Comparison of ENCODE assay signal across 8 cellular contexts in the genomic region with DNA sequence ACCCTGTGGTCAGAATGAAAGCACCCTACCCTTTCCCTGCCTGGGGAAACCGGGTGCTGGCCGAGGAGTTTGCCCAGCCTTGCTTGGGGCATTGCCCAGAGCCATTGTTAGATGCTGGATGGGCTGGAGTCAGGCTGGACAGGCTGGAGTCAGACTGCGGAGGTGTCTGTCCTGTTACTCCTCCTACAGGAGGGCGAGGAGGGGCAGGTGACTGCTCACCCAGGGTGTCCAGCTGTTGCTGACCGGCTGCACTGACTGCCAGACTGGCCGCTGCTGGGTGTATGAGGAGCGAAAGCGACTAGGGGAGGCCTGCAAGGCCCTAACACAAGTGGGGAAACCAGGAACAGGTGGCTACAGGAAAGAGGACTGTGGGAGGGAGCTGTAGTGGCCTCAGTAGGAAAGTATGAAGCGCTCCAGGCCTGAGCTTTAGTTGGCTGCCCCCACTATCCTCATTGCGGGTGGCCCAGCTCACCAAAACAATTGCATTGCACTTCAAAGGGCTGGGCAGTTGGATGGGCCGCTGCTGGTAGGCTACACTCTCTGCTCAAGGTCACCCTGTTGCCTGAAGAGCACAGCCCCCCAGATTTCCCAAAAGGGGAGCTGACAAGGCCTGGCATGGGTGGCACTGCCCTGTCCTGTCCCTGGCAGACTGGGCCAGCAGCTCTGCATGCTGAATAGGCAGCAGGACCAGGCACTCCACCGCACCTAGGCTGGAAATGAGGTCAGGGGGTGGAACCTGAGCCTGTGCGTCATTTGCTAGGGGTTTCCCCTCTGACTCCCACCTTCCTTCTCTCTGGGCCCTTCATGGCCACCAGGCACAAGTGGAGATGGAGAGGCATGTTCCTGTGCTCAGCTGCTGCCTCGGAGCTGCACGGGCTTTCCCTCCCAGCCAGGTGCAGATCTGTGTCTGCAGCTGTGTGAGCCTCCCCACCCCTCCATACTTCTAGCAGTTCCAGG. TPM values are rescaled to one million over a fixed set of nuclear protein-coding genes. Genes with fewer than 3 reads are reported as not detected.
DNase-seq lines count a peak whose midpoint lies in the region; ATAC-seq and TF ChIP-seq lines count a peak whose summit lies in the region.

No MANE protein-coding gene starts in this region.

- no peaks in the 10 kb centered on the region for H3K27me3 ChIP-seq in left lung

- H3K4me1 Mint-ChIP-seq in stimulated activated naive CD8-positive, alpha-beta T cell treated with anti-CD3 and anti-CD28 coated beads, Interleukin-15, Interleukin-2, amounts not matched to agents 100 ng/mL and 50 ng/mL, for 24 hours (ENCODE audit: low read depth), result peaks cover 65% of the 10 kb centered on the region

- no peaks in the 10 kb centered on the region for H3K36me3 Mint-ChIP-seq in stimulated activated naive CD8-positive, alpha-beta T cell treated with anti-CD3 and anti-CD28 coated beads, Interleukin-15, Interleukin-2, amounts not matched to agents 100 ng/mL and 50 ng/mL, for 24 hours (ENCODE audit: low read depth)

- no peaks in the 10 kb centered on the region for H3K27me3 Mint-ChIP-seq in stimulated activated naive CD8-positive, alpha-beta T cell treated with anti-CD3 and anti-CD28 coated beads, Interleukin-15, Interleukin-2, amounts not matched to agents 100 ng/mL and 50 ng/mL, for 24 hours

- intact Hi-C loops in left ventricle myocardium superior (cut with micrococcal nuclease) (no loop called here), left cardiac atrium (cut with DNase I) (no loop called here), left lung (cut with DNase I) (no loop called here)

- no peaks in the 10 kb centered on the region for H3K9me3 ChIP-seq in left lung

- peak overlapping the region; percentile 60 for H3K4me3 Mint-ChIP-seq in stimulated activated naive CD8-positive, alpha-beta T cell treated with anti-CD3 and anti-CD28 coated beads, Interleukin-15, Interleukin-2, amounts not matched to agents 100 ng/mL and 50 ng/mL, for 24 hours

- TF ChIP-seq CTCF in left lung (IDR thresholded peaks at IDR 0.05), result no peak

- H3K27ac Mint-ChIP-seq in stimulated activated naive CD8-positive, alpha-beta T cell treated with anti-CD3 and anti-CD28 coated beads, Interleukin-15, Interleukin-2, amounts not matched to agents 100 ng/mL and 50 ng/mL, for 24 hours, result peak overlapping the region; percentile 77

- peaks cover 8 to 42% of the 10 kb centered on the region in 2 donors for H3K4me1 ChIP-seq in left lung

- peak overlapping the region in 1 of 2 donors; percentile 73 for H3K27ac ChIP-seq in left lung

- peak; percentile 13 for ATAC-seq in left ventricle myocardium superior
- no peak for ATAC-seq in left cardiac atrium
- ATAC-seq in left lung, result peak; percentile 74
- ATAC-seq in HG03045 (IDR thresholded peaks at IDR 0.05; ENCODE audit: unreplicated experiment), result no peak

- peaks cover 0 to 4% of the 10 kb centered on the region in 2 donors for H3K36me3 ChIP-seq in left lung

- DNase-seq in left ventricle myocardium superior (no peak), left cardiac atrium (no peak), left lung (peak in 1 of 2 donors; percentile 75), EL (no peak), NCI-H446 (lab: John Stamatoyannopoulos, UW) (no peak)
- DNase-seq in activated CD8-positive, alpha-beta memory T cell treated with anti-CD3 and anti-CD28 coated beads for 1 hour (ENCODE audit: extremely low read depth in 1 of 2, low read depth in 1 of 2), result peak; percentile 34 to 40

- H3K4me3 ChIP-seq in left lung, result no peak overlapping the region

- no peaks in the 10 kb centered on the region for H3K9me3 Mint-ChIP-seq in stimulated activated naive CD8-positive, alpha-beta T cell treated with anti-CD3 and anti-CD28 coated beads, Interleukin-15, Interleukin-2, amounts not matched to agents 100 ng/mL and 50 ng/mL, for 24 hours

RNA-seq across cellular contexts. Expression of gene LDHD, which starts 18.4 kb away (rescaled TPM):
- 83.3 TPM for total RNA-seq in left ventricle myocardium superior
- 10 to 100 TPM; 26.6 to 28.5 TPM for total RNA-seq in left cardiac atrium
- 1 to 10 TPM; 7.3 to 9.9 TPM for total RNA-seq in left lung

RNA-seq across cellular contexts. Expression of gene ZFP1, which starts 50.1 kb away (rescaled TPM):
- total RNA-seq in left ventricle myocardium superior (6.7 TPM), left cardiac atrium (1 to 10 TPM; 5.9 to 6.8 TPM), left lung (1 to 10 TPM; 8.4 to 9.2 TPM)

Comparison
In these comparisons a context has a peak if more than half of its experiments do, and no peak if none do; other contexts are left out.
1. ATAC-seq: peak in left ventricle myocardium superior (single experiment) and left lung (single experiment); none in left cardiac atrium (0 of 2) and HG03045 (single experiment).
2. DNase-seq: peak in activated CD8-positive, alpha-beta memory T cell treated with anti-CD3 and anti-CD28 coated beads for 1 hour (2 of 2); none in left ventricle myocardium superior (single experiment), left cardiac atrium (single experiment), EL (single experiment) and NCI-H446 (0 of 2).